Comparison of ENCODE assay signal across 27 cellular contexts in genomic region chr12:128695697-128696096, GRCh38.
"Had no signal": no experiment of that assay in that cellular context is flagged by ENCODE, and none has a peak within 500 bp of the region (broad histone marks: within the 10 kb centered on the region; RNA-seq: fewer than 3 reads in every experiment).

No MANE protein-coding gene starts in this region.

- H3K9me3 ChIP-seq: colonic mucosa, esophagus muscularis mucosa, esophagus squamous epithelium, gastrocnemius medialis, gastroesophageal sphincter had no signal

- H3K36me3 ChIP-seq: colonic mucosa, esophagus muscularis mucosa, esophagus squamous epithelium, gastrocnemius medialis, heart left ventricle, heart right ventricle had no signal

- H3K4me1 ChIP-seq: colonic mucosa, esophagus muscularis mucosa, esophagus squamous epithelium, foreskin keratinocyte, gastrocnemius medialis, gastroesophageal sphincter, heart left ventricle, heart right ventricle had no signal

- FAIRE-seq: colon, endometrium, endothelial cell of umbilical vein, frontal cortex had no signal

- H3K27ac ChIP-seq: colonic mucosa, coronary artery, dorsolateral prefrontal cortex, epithelial cell of prostate, esophagus muscularis mucosa, esophagus squamous epithelium, foreskin keratinocyte, gastrocnemius medialis, gastroesophageal sphincter, heart left ventricle, heart right ventricle had no signal

- H3K27me3 ChIP-seq: colonic mucosa, dorsolateral prefrontal cortex, esophagus muscularis mucosa, esophagus squamous epithelium, foreskin keratinocyte, gastrocnemius medialis, heart left ventricle had no signal

- H3K4me3 ChIP-seq: colonic mucosa, coronary artery, dorsolateral prefrontal cortex, esophagus muscularis mucosa, esophagus squamous epithelium, gastrocnemius medialis, gastroesophageal sphincter, heart left ventricle, heart right ventricle had no signal

- DNase-seq: colonic mucosa; cortex of kidney; dermis blood vessel endothelial cell; dorsolateral prefrontal cortex; effector CD4-positive, alpha-beta T cell; effector CD8-positive, alpha-beta T cell; effector memory CD4-positive, alpha-beta T cell; effector memory CD8-positive, alpha-beta T cell; endodermal cell; erythroblast; esophagus squamous epithelium; foreskin fibroblast; foreskin keratinocyte; foreskin melanocyte; gastrocnemius medialis; glutamatergic neuron; head of caudate nucleus; heart left ventricle; heart right ventricle had no signal
